In genomic region chr22:26691377-26691716, GRCh38 we compare ENCODE assay signal across 19 cellular contexts.
"Had no signal": no experiment of that assay in that cellular context is flagged by ENCODE, and none has a peak within 500 bp of the region (broad histone marks: within the 10 kb centered on the region; RNA-seq: fewer than 3 reads in every experiment).

No MANE protein-coding gene starts in this region.

- H3K9me3 ChIP-seq: body of pancreas, colonic mucosa, mucosa of descending colon, tibial artery, vagina had no signal

- DNase-seq: amniotic stem cell, body of pancreas, caudate nucleus, colonic mucosa, esophagus squamous epithelium, hypothalamus, kidney glomerular epithelial cell, left ventricle myocardium superior, mucosa of descending colon, nucleus accumbens, posterior cingulate gyrus, retina, tibial artery, WERI-Rb-1 had no signal

- ATAC-seq: body of pancreas; left ventricle myocardium superior; mucosa of descending colon; stimulated activated memory B cell treated with anti-CD40 and anti-IgM and Interleukin-4, amounts not matched to agents 10 μg/mL and 1 μg/mL and 100 μg/mL, for 72 hours had no signal

- H3K27me3 Mint-ChIP-seq: memory B cell; stimulated activated memory B cell treated with anti-CD40 and anti-IgM and Interleukin-4, amounts not matched to agents 10 μg/mL and 1 μg/mL and 100 μg/mL, for 72 hours had no signal

- H3K4me3 Mint-ChIP-seq: memory B cell; nephron; stimulated activated memory B cell treated with anti-CD40 and anti-IgM and Interleukin-4, amounts not matched to agents 10 μg/mL and 1 μg/mL and 100 μg/mL, for 72 hours; T-helper 1 cell treated with Interleukin-12 subunit alpha and Interleukin-12 subunit beta and Interleukin-4 antibody, amounts not matched to agents 30 μg/mL and 1 μg/mL, for 36 hours had no signal

- H3K4me1 ChIP-seq: body of pancreas, colonic mucosa, tibial artery, vagina had no signal

- H3K27me3 ChIP-seq: body of pancreas, colonic mucosa, esophagus squamous epithelium, tibial artery, vagina had no signal

- H3K27ac ChIP-seq: body of pancreas, colonic mucosa, esophagus squamous epithelium, tibial artery, vagina, WERI-Rb-1 had no signal

- H3K4me3 ChIP-seq: body of pancreas, colonic mucosa, esophagus squamous epithelium, mucosa of descending colon, tibial artery, vagina had no signal

- H3K36me3 ChIP-seq: colonic mucosa, vagina, WERI-Rb-1 had no signal

- H3K27ac Mint-ChIP-seq: memory B cell; nephron; stimulated activated memory B cell treated with anti-CD40 and anti-IgM and Interleukin-4, amounts not matched to agents 10 μg/mL and 1 μg/mL and 100 μg/mL, for 72 hours; T-helper 1 cell treated with Interleukin-12 subunit alpha and Interleukin-12 subunit beta and Interleukin-4 antibody, amounts not matched to agents 30 μg/mL and 1 μg/mL, for 36 hours had no signal

- H3K9me3 Mint-ChIP-seq: memory B cell; nephron; T-helper 1 cell treated with Interleukin-12 subunit alpha and Interleukin-12 subunit beta and Interleukin-4 antibody, amounts not matched to agents 30 μg/mL and 1 μg/mL, for 36 hours had no signal
